In the genomic region with DNA sequence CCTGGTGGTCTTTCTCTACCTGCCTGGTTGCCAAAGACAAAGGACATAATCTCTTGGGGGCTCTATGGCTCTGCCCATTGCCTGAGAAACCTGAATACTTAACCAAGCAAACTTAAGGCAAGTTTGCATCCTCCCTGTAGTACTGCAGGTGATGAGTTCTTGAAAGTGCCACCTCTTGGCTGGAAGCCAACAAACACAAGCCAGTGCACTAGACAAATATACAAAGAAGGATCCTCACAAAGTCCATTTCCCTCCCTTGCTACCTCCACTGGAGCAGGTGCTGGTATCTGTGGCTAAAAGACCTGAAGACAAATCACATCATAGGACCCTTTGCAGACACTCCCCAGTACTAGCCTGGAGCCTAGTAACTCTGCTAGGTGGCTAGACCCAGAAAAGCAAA, we compare ENCODE assay signal across 18 cellular contexts.
DNase-seq lines count a peak whose midpoint lies in the region; ATAC-seq and TF ChIP-seq lines count a peak whose summit lies in the region.
"Had no signal": no experiment of that assay in that cellular context is flagged by ENCODE, and none has a peak within 500 bp of the region (broad histone marks: within the 10 kb centered on the region; RNA-seq: fewer than 3 reads in every experiment).

No MANE protein-coding gene starts in this region.

- H3K4me3 ChIP-seq in epithelial cell of esophagus (ENCODE audit: low read length) (no peak overlapping the region), H7 (ENCODE audit: insufficient read depth, low read depth, low read length) (no peak overlapping the region)
- H3K4me3 ChIP-seq: BLaER1 treated with 17β-estradiol and CSF1 and Interleukin-3, amounts not matched to agents 10 nM and 100 nM; SJCRH30 had no signal

- H3K27me3 ChIP-seq in H7 (ENCODE audit: control insufficient read depth, insufficient read depth, low read length): no peaks in the 10 kb centered on the region
- H3K27me3 ChIP-seq: BLaER1 treated with 17β-estradiol and CSF1 and Interleukin-3, amounts not matched to agents 10 nM and 100 nM; SJCRH30 had no signal

- H3K36me3 ChIP-seq in H7 (replicated peaks; ENCODE audit: control insufficient read depth, insufficient read depth, low read length): no peaks in the 10 kb centered on the region
- H3K36me3 ChIP-seq: BLaER1 treated with 17β-estradiol and CSF1 and Interleukin-3, amounts not matched to agents 10 nM and 100 nM; SJCRH30 had no signal

- ATAC-seq in HG03108 (IDR thresholded peaks at IDR 0.05; ENCODE audit: unreplicated experiment): no peak
- no peak for ATAC-seq in HG02870 (IDR thresholded peaks at IDR 0.05; ENCODE audit: unreplicated experiment)
- ATAC-seq: T-cell had no signal

- peak; percentile 6 for DNase-seq in NCI-H345 treated with DMSO at 0.1 percent for 48 hours (lab: John Stamatoyannopoulos, UW; ENCODE audit: unreplicated experiment)
- no peak for DNase-seq in NCI-H345 (lab: John Stamatoyannopoulos, UW)
- peak; percentile 57 for DNase-seq in DMS53 treated with DMSO at 0.1 percent for 48 hours (lab: John Stamatoyannopoulos, UW; ENCODE audit: unreplicated experiment)
- peak; percentile 23 for DNase-seq in NCI-H69 (lab: John Stamatoyannopoulos, UW)
- DNase-seq in epithelial cell of esophagus (ENCODE audit: low read depth): peak; percentile 1
- no peak for DNase-seq in H7
- DNase-seq: 8988T; Calu3; CD4-positive, alpha-beta memory T cell; MV-4-11; NCI-H1105 treated with DMSO at 0.1 percent for 48 hours; NCI-H2081 treated with DMSO at 0.1 percent for 48 hours; NCI-H524 treated with DMSO at 0.1 percent for 48 hours; T-cell had no signal

- no peak for TF ChIP-seq CTCF in epithelial cell of esophagus (IDR thresholded peaks at IDR 0.05; ENCODE audit: insufficient read depth, low read depth, low read length, missing control alignments)

Comparison
In these comparisons a context has a peak if more than half of its experiments do, and no peak if none do; other contexts are left out.
1. DNase-seq: peak in NCI-H345 treated with DMSO at 0.1 percent for 48 hours (single experiment), DMS53 treated with DMSO at 0.1 percent for 48 hours (single experiment), NCI-H69 (single experiment) and epithelial cell of esophagus (single experiment); none in NCI-H345 (single experiment) and H7 (single experiment).